ENCODE assay signal across 28 cellular contexts in the genomic region with DNA sequence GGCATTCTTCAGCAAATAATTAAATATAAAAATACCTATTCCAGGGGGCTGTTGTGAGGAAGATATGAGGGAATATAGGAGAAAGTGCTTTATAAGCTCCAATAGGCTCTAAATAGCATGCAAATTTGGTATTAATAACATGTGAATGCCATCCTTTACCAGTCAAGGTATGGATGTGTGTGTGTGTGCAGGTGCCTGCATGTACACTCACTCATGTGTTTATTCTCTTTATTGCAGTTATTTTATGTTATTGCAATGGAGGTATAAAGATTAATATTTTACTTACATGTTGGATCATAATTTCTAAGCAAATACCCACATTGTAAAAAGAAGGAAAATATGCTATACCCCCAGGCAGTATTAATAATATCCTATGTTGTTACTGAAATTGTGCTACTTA.
"Had no signal": no experiment of that assay in that cellular context is flagged by ENCODE, and none has a peak within 500 bp of the region (broad histone marks: within the 10 kb centered on the region; RNA-seq: fewer than 3 reads in every experiment).

No MANE protein-coding gene starts in this region.

- H3K9me3 ChIP-seq: stomach, suprapubic skin, testis, thoracic aorta, thyroid gland, tibial artery, tibial nerve, transverse colon, upper lobe of left lung, upper lobe of right lung, uterus, vagina had no signal

- H3K27me3 Mint-ChIP-seq: stimulated activated memory B cell treated with anti-CD40 and anti-IgM and Interleukin-4, amounts not matched to agents 10 μg/mL and 1 μg/mL and 100 μg/mL, for 72 hours; stimulated activated naive B cell treated with anti-CD40 and anti-IgM and Interleukin-4, amounts not matched to agents 10 μg/mL and 1 μg/mL and 100 μg/mL, for 72 hours; stimulated activated naive CD8-positive, alpha-beta T cell treated with anti-CD3 and anti-CD28 coated beads, Interleukin-15, amount 100 ng/mL, for 72 hours; stimulated activated naive CD8-positive, alpha-beta T cell treated with anti-CD3 and anti-CD28 coated beads, Interleukin-15, Interleukin-2, amounts not matched to agents 100 ng/mL and 50 ng/mL, for 24 hours; type B pancreatic cell had no signal

- H3K27ac Mint-ChIP-seq: stimulated activated effector memory CD8-positive, alpha-beta T cell treated with anti-CD3 and anti-CD28 coated beads, Interleukin-12 subunit alpha, Interleukin-12 subunit beta, amount 100 ng/mL, for 72 hours; stimulated activated memory B cell treated with anti-CD40 and anti-IgM and Interleukin-4, amounts not matched to agents 10 μg/mL and 1 μg/mL and 100 μg/mL, for 72 hours; stimulated activated naive B cell treated with anti-CD40 and anti-IgM and Interleukin-4, amounts not matched to agents 10 μg/mL and 1 μg/mL and 100 μg/mL, for 72 hours; stimulated activated naive CD8-positive, alpha-beta T cell treated with anti-CD3 and anti-CD28 coated beads, Interleukin-15, amount 100 ng/mL, for 72 hours; stimulated activated naive CD8-positive, alpha-beta T cell treated with anti-CD3 and anti-CD28 coated beads, Interleukin-15, Interleukin-2, amounts not matched to agents 100 ng/mL and 50 ng/mL, for 24 hours; type B pancreatic cell had no signal

- H3K4me1 ChIP-seq: stomach, suprapubic skin, testis, thyroid gland, tibial artery, tibial nerve, upper lobe of left lung, upper lobe of right lung, uterus, vagina had no signal

- H3K36me3 ChIP-seq: stomach, suprapubic skin, thoracic aorta, thyroid gland, tibial artery, tibial nerve, transverse colon, upper lobe of left lung, upper lobe of right lung, uterus, vagina had no signal

- H3K36me3 Mint-ChIP-seq: stimulated activated effector memory CD8-positive, alpha-beta T cell treated with anti-CD3 and anti-CD28 coated beads, Interleukin-12 subunit alpha, Interleukin-12 subunit beta, amount 100 ng/mL, for 72 hours; stimulated activated memory B cell treated with anti-CD40 and anti-IgM and Interleukin-4, amounts not matched to agents 10 μg/mL and 1 μg/mL and 100 μg/mL, for 72 hours; stimulated activated naive B cell treated with anti-CD40 and anti-IgM and Interleukin-4, amounts not matched to agents 10 μg/mL and 1 μg/mL and 100 μg/mL, for 72 hours; type B pancreatic cell had no signal

- H3K9me3 Mint-ChIP-seq: type B pancreatic cell had no signal

- H3K4me1 Mint-ChIP-seq: stimulated activated effector memory CD8-positive, alpha-beta T cell treated with anti-CD3 and anti-CD28 coated beads, Interleukin-12 subunit alpha, Interleukin-12 subunit beta, amount 100 ng/mL, for 72 hours; stimulated activated memory B cell treated with anti-CD40 and anti-IgM and Interleukin-4, amounts not matched to agents 10 μg/mL and 1 μg/mL and 100 μg/mL, for 72 hours; stimulated activated naive B cell treated with anti-CD40 and anti-IgM and Interleukin-4, amounts not matched to agents 10 μg/mL and 1 μg/mL and 100 μg/mL, for 72 hours; stimulated activated naive CD8-positive, alpha-beta T cell treated with anti-CD3 and anti-CD28 coated beads, Interleukin-15, amount 100 ng/mL, for 72 hours had no signal

- H3K4me3 ChIP-seq: stomach, suprapubic skin, testis, thoracic aorta, thyroid gland, tibial artery, tibial nerve, transverse colon, upper lobe of left lung, upper lobe of right lung, uterus, vagina had no signal

- H3K27ac ChIP-seq: stomach, suprapubic skin, testis, thoracic aorta, thyroid gland, tibial artery, tibial nerve, transverse colon, upper lobe of left lung, upper lobe of right lung, uterus, vagina had no signal

- ATAC-seq: stimulated activated effector memory CD8-positive, alpha-beta T cell treated with anti-CD3 and anti-CD28 coated beads, Interleukin-12 subunit alpha, Interleukin-12 subunit beta, amount 100 ng/mL, for 72 hours; stimulated activated memory B cell treated with anti-CD40 and anti-IgM and Interleukin-4, amounts not matched to agents 10 μg/mL and 1 μg/mL and 100 μg/mL, for 72 hours; stimulated activated naive B cell treated with anti-CD40 and anti-IgM and Interleukin-4, amounts not matched to agents 10 μg/mL and 1 μg/mL and 100 μg/mL, for 72 hours; stimulated activated naive CD8-positive, alpha-beta T cell treated with anti-CD3 and anti-CD28 coated beads, Interleukin-15, amount 100 ng/mL, for 72 hours; stimulated activated naive CD8-positive, alpha-beta T cell treated with anti-CD3 and anti-CD28 coated beads, Interleukin-15, Interleukin-2, amounts not matched to agents 100 U/mL and 50 U/mL, for 24 hours; upper lobe of right lung had no signal

- DNase-seq: stimulated activated CD4-positive, alpha-beta T cell treated with anti-CD3 and anti-CD28 coated beads, Interleukin-2, amount 100 ng/mL, for 48 hours; stimulated activated CD4-positive, alpha-beta T cell treated with anti-CD3 and anti-CD28 coated beads, Interleukin-4, amount 100 ng/mL, for 1 hour; stimulated activated CD4-positive, alpha-beta T cell treated with anti-CD3 and anti-CD28 coated beads, Interleukin-4, amount 100 ng/mL, for 24 hours; stimulated activated CD4-positive, alpha-beta T cell treated with anti-CD3 and anti-CD28 coated beads, Interleukin-4, amount 100 ng/mL, for 4 hours; stimulated activated CD8-positive, alpha-beta memory T cell treated with anti-CD3 and anti-CD28 coated beads, Interleukin-4, amount 100 ng/mL, for 48 hours; stimulated activated naive B cell treated with anti-CD40 and anti-IgM and Interleukin-4, amounts not matched to agents 10 μg/mL and 1 μg/mL and 100 μg/mL, for 72 hours; stimulated activated naive CD4-positive, alpha-beta T cell; stimulated activated naive CD4-positive, alpha-beta T cell treated with Interleukin-2 at 50 U/mL for 16 hours; stimulated activated naive CD8-positive, alpha-beta T cell treated with anti-CD3 and anti-CD28 coated beads, Interleukin-15, amount 100 ng/mL, for 72 hours; stimulated activated naive CD8-positive, alpha-beta T cell treated with anti-CD3 and anti-CD28 coated beads, Interleukin-15, Interleukin-2, amounts not matched to agents 100 U/mL and 50 U/mL, for 24 hours; stomach; substantia nigra; testis; thyroid gland; tibial artery; transverse colon; trophoblast cell; upper lobe of right lung; uterus had no signal

- H3K27me3 ChIP-seq: stomach, suprapubic skin, testis, thyroid gland, tibial artery, tibial nerve, transverse colon, upper lobe of left lung, upper lobe of right lung, uterus, vagina had no signal

- H3K4me3 Mint-ChIP-seq: stimulated activated effector memory CD8-positive, alpha-beta T cell treated with anti-CD3 and anti-CD28 coated beads, Interleukin-12 subunit alpha, Interleukin-12 subunit beta, amount 100 ng/mL, for 72 hours; stimulated activated memory B cell treated with anti-CD40 and anti-IgM and Interleukin-4, amounts not matched to agents 10 μg/mL and 1 μg/mL and 100 μg/mL, for 72 hours; stimulated activated naive B cell treated with anti-CD40 and anti-IgM and Interleukin-4, amounts not matched to agents 10 μg/mL and 1 μg/mL and 100 μg/mL, for 72 hours; stimulated activated naive CD8-positive, alpha-beta T cell treated with anti-CD3 and anti-CD28 coated beads, Interleukin-15, amount 100 ng/mL, for 72 hours; stimulated activated naive CD8-positive, alpha-beta T cell treated with anti-CD3 and anti-CD28 coated beads, Interleukin-15, Interleukin-2, amounts not matched to agents 100 ng/mL and 50 ng/mL, for 24 hours; type B pancreatic cell had no signal
